Comparison of ENCODE assay signal across 16 cellular contexts in genomic region chr2:187051350-187051749, GRCh38.
A peak's percentile ranks its signal among the peaks of the same experiment; 100 is the strongest.
DNase-seq lines count a peak whose midpoint lies in the region; ATAC-seq, FAIRE-seq and TF ChIP-seq lines count a peak whose summit lies in the region.
"Had no signal": no experiment of that assay in that cellular context is flagged by ENCODE, and none has a peak within 500 bp of the region (broad histone marks: within the 10 kb centered on the region; RNA-seq: fewer than 3 reads in every experiment).

No MANE protein-coding gene starts in this region.

- H3K27ac ChIP-seq in left ventricle myocardium inferior (replicated peaks): no peak overlapping the region
- no peak overlapping the region for H3K27ac ChIP-seq in kidney (ENCODE audit: low read depth in 2 of 2, low read length in 2 of 2)
- H3K27ac ChIP-seq: coronary artery, RWPE1, thyroid gland had no signal

- H3K36me3 ChIP-seq in left ventricle myocardium inferior (no peaks in the 10 kb centered on the region), kidney (ENCODE audit: control insufficient read depth in 1 of 2, insufficient read depth in 2 of 2, low read length in 2 of 2) (no peaks in the 10 kb centered on the region)
- H3K36me3 ChIP-seq: MG63, thyroid gland had no signal

- H3K9me3 ChIP-seq in left ventricle myocardium inferior (replicated peaks) (peaks cover 48% of the 10 kb centered on the region), kidney (ENCODE audit: control insufficient read depth in 1 of 2, low read length in 2 of 2) (no peaks in the 10 kb centered on the region)
- H3K9me3 ChIP-seq: MG63, thyroid gland had no signal

- no peak overlapping the region for H3K9ac ChIP-seq in kidney (ENCODE audit: low read length in 2 of 2)

- no peaks in the 10 kb centered on the region for H3K27me3 ChIP-seq in left ventricle myocardium inferior (ENCODE audit: low read depth)
- H3K27me3 ChIP-seq: MG63, thyroid gland had no signal

- no peak for FAIRE-seq in kidney (lab: Jason Lieb, UNC)

- ATAC-seq in GM19397 (IDR thresholded peaks at IDR 0.05; ENCODE audit: unreplicated experiment): peak; percentile 83
- peak; percentile 89 for ATAC-seq in HG02623 (IDR thresholded peaks at IDR 0.05; ENCODE audit: unreplicated experiment)
- peak; percentile 90 for ATAC-seq in HG03175 (IDR thresholded peaks at IDR 0.05; ENCODE audit: unreplicated experiment)
- ATAC-seq: activated naive CD8-positive, alpha-beta T cell treated with anti-CD3 and anti-CD28 coated beads, Interleukin-2, amount 50 U/mL, for 24 hours had no signal

- DNase-seq in GM12865 (ENCODE audit: low read depth) (peak; percentile 33), Kasumi-1 (lab: John Stamatoyannopoulos, UW) (no peak), left ventricle myocardium inferior (no peak), OCI-M2 (lab: John Stamatoyannopoulos, UW; ENCODE audit: unreplicated experiment) (no peak), kidney (no peak)
- DNase-seq: 8988T; activated naive CD8-positive, alpha-beta T cell treated with anti-CD3 and anti-CD28 coated beads, Interleukin-2, amount 50 U/mL, for 24 hours; Calu3; MG63; NCI-H446; thyroid gland had no signal

- H3K4me1 ChIP-seq in left ventricle myocardium inferior: no peaks in the 10 kb centered on the region
- H3K4me1 ChIP-seq in kidney (ENCODE audit: control insufficient read depth in 1 of 2, insufficient read depth in 1 of 2, low read depth in 1 of 2, low read length in 2 of 2): no peaks in the 10 kb centered on the region
- H3K4me1 ChIP-seq: thyroid gland had no signal

- intact Hi-C loops in left ventricle myocardium inferior (cut with micrococcal nuclease): no loop called here
- intact Hi-C loops in kidney (cut with DNase I): no loop called here

- TF ChIP-seq CTCF in GM12865 (IDR thresholded peaks at IDR 0.05; ENCODE audit: insufficient read depth, low read depth, low read length, missing control alignments) (no peak), left ventricle myocardium inferior (IDR thresholded peaks at IDR 0.05; ENCODE audit: borderline replicate concordance) (no peak), kidney (IDR thresholded peaks at IDR 0.05; ENCODE audit: borderline replicate concordance, extremely low read depth, insufficient read depth) (no peak)

- no peak overlapping the region for H3K4me3 ChIP-seq in GM12865 (ENCODE audit: low read depth, low read length)
- no peak overlapping the region for H3K4me3 ChIP-seq in left ventricle myocardium inferior
- H3K4me3 ChIP-seq in kidney (ENCODE audit: low read length in 2 of 2): no peak overlapping the region
- H3K4me3 ChIP-seq: coronary artery, MG63, thyroid gland had no signal
